Comparison of ENCODE assay signal across 1 cellular context in genomic region chr12:68746572-68747180, GRCh38.
A peak's percentile ranks its signal among the peaks of the same experiment; 100 is the strongest.
TF ChIP-seq lines count a peak whose summit lies in the region.

No MANE protein-coding gene starts in this region.

TF ChIP-seq in HepG2, 621 proteins besides CTCF, POLR2A, EP300 and RAD21 (continued from another document and continues in another):
- TF ChIP-seq PHF20 (CRISPR knock-in tag; IDR thresholded peaks at IDR 0.05): no peak
- no peak for TF ChIP-seq GATA4 (IDR thresholded peaks at IDR 0.05; ENCODE audit: borderline replicate concordance, low read depth)
- no peak for TF ChIP-seq ZNF75D (CRISPR knock-in tag; IDR thresholded peaks at IDR 0.05; ENCODE audit: borderline replicate concordance)
- TF ChIP-seq POLR2AphosphoS2 (IDR thresholded peaks at IDR 0.05; ENCODE audit: low read depth, low read length): no peak
- TF ChIP-seq DPF2 (CRISPR knock-in tag; IDR thresholded peaks at IDR 0.05; ENCODE audit: borderline replicate concordance, low read depth): no peak
- TF ChIP-seq TGIF2 (CRISPR knock-in tag; IDR thresholded peaks at IDR 0.05): peak; percentile 74
- TF ChIP-seq RELA (CRISPR knock-in tag; IDR thresholded peaks at IDR 0.05): no peak
- no peak for TF ChIP-seq ZNF574 (CRISPR knock-in tag; IDR thresholded peaks at IDR 0.05)
- TF ChIP-seq NR0B2 (CRISPR knock-in tag; IDR thresholded peaks at IDR 0.05): no peak
- TF ChIP-seq TOPORS (CRISPR knock-in tag; IDR thresholded peaks at IDR 0.05): no peak
- no peak for TF ChIP-seq CSRNP2 (CRISPR knock-in tag; conservative IDR thresholded peaks at IDR 0.05; ENCODE audit: low read depth)
- no peak for TF ChIP-seq FIP1L1 (IDR thresholded peaks at IDR 0.05; ENCODE audit: borderline replicate concordance, insufficient read depth, low read depth, low read length)
- no peak for TF ChIP-seq ZNF646 (CRISPR knock-in tag; IDR thresholded peaks at IDR 0.05)
- TF ChIP-seq IRF9 (CRISPR knock-in tag; IDR thresholded peaks at IDR 0.05; ENCODE audit: borderline replicate concordance): no peak
- no peak for TF ChIP-seq BHLHE40 (IDR thresholded peaks at IDR 0.05; ENCODE audit: low read length)
- TF ChIP-seq HOXA9 (CRISPR knock-in tag; IDR thresholded peaks at IDR 0.05; ENCODE audit: borderline replicate concordance): 0 out of 2 replicates have a peak, but pooled peaks have one; percentile 27
- no peak for TF ChIP-seq HOXD1 (CRISPR knock-in tag; IDR thresholded peaks at IDR 0.05)
- no peak for TF ChIP-seq ZFP36 (IDR thresholded peaks at IDR 0.05; ENCODE audit: borderline replicate concordance, low read depth, low read length, partially characterized antibody)
- no peak for TF ChIP-seq ZNF724P (CRISPR knock-in tag; IDR thresholded peaks at IDR 0.05; ENCODE audit: borderline replicate concordance)
- TF ChIP-seq MTF2 (CRISPR knock-in tag; IDR thresholded peaks at IDR 0.05; ENCODE audit: borderline replicate concordance): no peak
- no peak for TF ChIP-seq ZBTB25 (CRISPR knock-in tag; IDR thresholded peaks at IDR 0.05)
- TF ChIP-seq TEAD3 (CRISPR knock-in tag; optimal IDR thresholded peaks at IDR 0.05; ENCODE audit: borderline replicate concordance): no peak
- TF ChIP-seq ZNF841 (CRISPR knock-in tag; IDR thresholded peaks at IDR 0.05; ENCODE audit: borderline replicate concordance): no peak
- no peak for TF ChIP-seq HNRNPUL1 (IDR thresholded peaks at IDR 0.05; ENCODE audit: low read depth, low read length)
- TF ChIP-seq KLF6 (CRISPR knock-in tag; IDR thresholded peaks at IDR 0.05): no peak
- 0 out of 2 replicates have a peak, but pooled peaks have one; percentile 23 for TF ChIP-seq ZNF558 (CRISPR knock-in tag; IDR thresholded peaks at IDR 0.05; ENCODE audit: borderline replicate concordance)
- no peak for TF ChIP-seq ZNF33A (CRISPR knock-in tag; IDR thresholded peaks at IDR 0.05; ENCODE audit: borderline replicate concordance)
- TF ChIP-seq SP4 (CRISPR knock-in tag; IDR thresholded peaks at IDR 0.05): 0 out of 2 replicates have a peak, but pooled peaks have one; percentile 35
- no peak for TF ChIP-seq ZNF605 (CRISPR knock-in tag; IDR thresholded peaks at IDR 0.05)
- no peak for TF ChIP-seq PAWR (CRISPR knock-in tag; IDR thresholded peaks at IDR 0.05; ENCODE audit: borderline replicate concordance)
- no peak for TF ChIP-seq HIC2 (CRISPR knock-in tag; IDR thresholded peaks at IDR 0.05; ENCODE audit: low read depth)
- no peak for TF ChIP-seq ZNF274 (CRISPR knock-in tag; IDR thresholded peaks at IDR 0.05)
- TF ChIP-seq CCAR2 (optimal IDR thresholded peaks at IDR 0.05; ENCODE audit: low read depth, low read length): no peak
- TF ChIP-seq DBP (CRISPR knock-in tag; IDR thresholded peaks at IDR 0.05; ENCODE audit: not compliant biosample characterization): no peak
- TF ChIP-seq NCOR1 (IDR thresholded peaks at IDR 0.05; ENCODE audit: borderline replicate concordance, low read length): no peak
- TF ChIP-seq ZC3H13 (CRISPR knock-in tag; IDR thresholded peaks at IDR 0.05): 0 out of 2 replicates have a peak, but pooled peaks have one; percentile 36
- TF ChIP-seq GLI4 (CRISPR knock-in tag; IDR thresholded peaks at IDR 0.05; ENCODE audit: borderline replicate concordance): no peak
